Comparison of ENCODE assay signal across 8 cellular contexts in genomic region chr1:116666747-116667576, GRCh38. TPM values are rescaled to one million over a fixed set of nuclear protein-coding genes. Genes with fewer than 3 reads are reported as not detected.
DNase-seq lines count a peak whose midpoint lies in the region; ATAC-seq and TF ChIP-seq lines count a peak whose summit lies in the region.

No MANE protein-coding gene starts in this region.

- H3K27me3 Mint-ChIP-seq in CD8-positive, alpha-beta T cell (ENCODE audit: low read depth): peaks cover 65% of the 10 kb centered on the region
- H3K27me3 Mint-ChIP-seq in activated CD4-positive, alpha-beta memory T cell treated with anti-CD3 and anti-CD28 coated beads, Interleukin-2, amount 10 ng/mL, durations not matched to agents 7 days and 5 days: peaks cover 53% of the 10 kb centered on the region

- no peaks in the 10 kb centered on the region for H3K79me2 ChIP-seq in parathyroid adenoma

- TF ChIP-seq EP300 in gastroesophageal sphincter (IDR thresholded peaks at IDR 0.05): no peak

- peak; percentile 17 for ATAC-seq in CD8-positive, alpha-beta T cell
- peak; percentile 26 for ATAC-seq in HG02759 (IDR thresholded peaks at IDR 0.05; ENCODE audit: unreplicated experiment)
- ATAC-seq in gastroesophageal sphincter: peak; percentile 2
- no peak for ATAC-seq in HG03159 (IDR thresholded peaks at IDR 0.05; ENCODE audit: unreplicated experiment)

- H3K4me3 Mint-ChIP-seq in CD8-positive, alpha-beta T cell: peak overlapping the region; percentile 81
- H3K4me3 Mint-ChIP-seq in activated CD4-positive, alpha-beta memory T cell treated with anti-CD3 and anti-CD28 coated beads, Interleukin-2, amount 10 ng/mL, durations not matched to agents 7 days and 5 days: peak overlapping the region; percentile 67

- TF ChIP-seq CTCF in CD8-positive, alpha-beta T cell (IDR thresholded peaks at IDR 0.05): no peak
- TF ChIP-seq CTCF in gastroesophageal sphincter (IDR thresholded peaks at IDR 0.05) (no peak), parathyroid adenoma (IDR thresholded peaks at IDR 0.05) (no peak)

- no peak overlapping the region for H3K27ac Mint-ChIP-seq in CD8-positive, alpha-beta T cell
- H3K27ac Mint-ChIP-seq in activated CD4-positive, alpha-beta memory T cell treated with anti-CD3 and anti-CD28 coated beads, Interleukin-2, amount 10 ng/mL, durations not matched to agents 7 days and 5 days: no peak overlapping the region

- peaks cover 19% of the 10 kb centered on the region for H3K27me3 ChIP-seq in CD8-positive, alpha-beta T cell (ENCODE audit: insufficient read depth, low read length)
- H3K27me3 ChIP-seq in gastroesophageal sphincter (no peaks in the 10 kb centered on the region), parathyroid adenoma (ENCODE audit: control insufficient read depth, insufficient read depth, low read length) (no peaks in the 10 kb centered on the region)

- H3K9ac ChIP-seq in parathyroid adenoma: no peak overlapping the region

- POLR2A ChIA-PET in CD8-positive, alpha-beta T cell (lab: Charles Lee): no interaction called here
- POLR2A ChIA-PET in activated CD4-positive, alpha-beta memory T cell treated with anti-CD3 and anti-CD28 coated beads, Interleukin-2, amount 10 ng/mL, durations not matched to agents 7 days and 5 days (lab: Charles Lee): interaction anchor here (2.1 kb wide), 1 partner anchor 392 kb away, joined by 7 read pairs; the partner anchor contains the start of gene TTF2

- intact Hi-C loops in CD8-positive, alpha-beta T cell (cut with DNase I, micrococcal nuclease): no loop called here
- intact Hi-C loops in posterior vena cava (cut with DNase I): no loop called here

- WGBS in gastroesophageal sphincter (ENCODE audit: low coverage in 1 of 2), 2 donors: 0% methylated on average over 5 of the region's 62 CpGs; no CpG with 5 or more reads in 1 of the 2 donors

- TF ChIP-seq POLR2A in gastroesophageal sphincter (IDR thresholded peaks at IDR 0.05): no peak

- H3K4me3 ChIP-seq in CD8-positive, alpha-beta T cell (ENCODE audit: low read depth, low read length): peak overlapping the region; percentile 60
- H3K4me3 ChIP-seq in gastroesophageal sphincter (peak overlapping the region; percentile 47 to 84), parathyroid adenoma (ENCODE audit: low read depth, low read length) (peak overlapping the region; percentile 60)

- H3K4me1 ChIP-seq in CD8-positive, alpha-beta T cell (ENCODE audit: insufficient read depth, low read length): peaks cover 10% of the 10 kb centered on the region
- H3K4me1 ChIP-seq in gastroesophageal sphincter: peaks cover 0 to 20% (median 9%) of the 10 kb centered on the region in 3 donors
- peaks cover 3% of the 10 kb centered on the region for H3K4me1 ChIP-seq in parathyroid adenoma

- H3K36me3 Mint-ChIP-seq in CD8-positive, alpha-beta T cell: no peaks in the 10 kb centered on the region
- no peaks in the 10 kb centered on the region for H3K36me3 Mint-ChIP-seq in activated CD4-positive, alpha-beta memory T cell treated with anti-CD3 and anti-CD28 coated beads, Interleukin-2, amount 10 ng/mL, durations not matched to agents 7 days and 5 days (ENCODE audit: low read depth)

- no peaks in the 10 kb centered on the region for H3K36me3 ChIP-seq in CD8-positive, alpha-beta T cell (ENCODE audit: insufficient read depth, low read length)
- H3K36me3 ChIP-seq in gastroesophageal sphincter (no peaks in the 10 kb centered on the region), parathyroid adenoma (ENCODE audit: control insufficient read depth, insufficient read depth, low read length) (no peaks in the 10 kb centered on the region)

- peak overlapping the region; percentile 83 for H2AFZ ChIP-seq in parathyroid adenoma

- CTCF ChIA-PET in CD8-positive, alpha-beta T cell (lab: Charles Lee): no interaction called here
- CTCF ChIA-PET in activated CD4-positive, alpha-beta memory T cell treated with anti-CD3 and anti-CD28 coated beads, Interleukin-2, amount 10 ng/mL, durations not matched to agents 7 days and 5 days (lab: Charles Lee): no interaction called here

- H3K4me2 ChIP-seq in parathyroid adenoma (ENCODE audit: low read length): peak overlapping the region; percentile 82

- H3K9me3 Mint-ChIP-seq in CD8-positive, alpha-beta T cell: no peaks in the 10 kb centered on the region
- no peaks in the 10 kb centered on the region for H3K9me3 Mint-ChIP-seq in activated CD4-positive, alpha-beta memory T cell treated with anti-CD3 and anti-CD28 coated beads, Interleukin-2, amount 10 ng/mL, durations not matched to agents 7 days and 5 days

- H3K27ac ChIP-seq in CD8-positive, alpha-beta T cell (ENCODE audit: low read depth, low read length): no peak overlapping the region
- H3K27ac ChIP-seq in gastroesophageal sphincter (peak overlapping the region in 2 of 4 donors; percentile 59 to 70), parathyroid adenoma (no peak overlapping the region)

- H3K4me1 Mint-ChIP-seq in CD8-positive, alpha-beta T cell (ENCODE audit: low read depth): peaks cover 25% of the 10 kb centered on the region
- peaks cover 8% of the 10 kb centered on the region for H3K4me1 Mint-ChIP-seq in activated CD4-positive, alpha-beta memory T cell treated with anti-CD3 and anti-CD28 coated beads, Interleukin-2, amount 10 ng/mL, durations not matched to agents 7 days and 5 days

- DNase-seq in CD8-positive, alpha-beta T cell: peak in 1 of 7 experiments; percentile 7
- DNase-seq in activated CD4-positive, alpha-beta memory T cell treated with anti-CD3 and anti-CD28 coated beads, Interleukin-2, amount 10 ng/mL, durations not matched to agents 7 days and 5 days: no peak
- no peak for DNase-seq in Kasumi-1 (lab: John Stamatoyannopoulos, UW)
- DNase-seq in posterior vena cava (ENCODE audit: low spot score): no peak

- no peaks in the 10 kb centered on the region for H3K9me3 ChIP-seq in CD8-positive, alpha-beta T cell (ENCODE audit: low read length)
- H3K9me3 ChIP-seq in gastroesophageal sphincter (no peaks in the 10 kb centered on the region), parathyroid adenoma (ENCODE audit: control insufficient read depth, low read length) (no peaks in the 10 kb centered on the region)

RNA-seq across cellular contexts. Expression of gene IGSF3, which starts 0.6 kb away (rescaled TPM):
- not detected for total RNA-seq in CD8-positive, alpha-beta T cell
- total RNA-seq in activated CD4-positive, alpha-beta memory T cell treated with anti-CD3 and anti-CD28 coated beads, Interleukin-2, amount 10 ng/mL, durations not matched to agents 7 days and 5 days: under 1 TPM; 0.48 to 0.58 TPM
- total RNA-seq in gastroesophageal sphincter (1 to 10 TPM; 1.7 to 8.5 (median 5.1) TPM), posterior vena cava (1 to 10 TPM; 2.2 to 3.0 TPM)
